ENCODE assay signal across 11 cellular contexts in genomic region chr15:40957581-40958051, GRCh38. TPM values are rescaled to one million over a fixed set of nuclear protein-coding genes. Genes with fewer than 3 reads are reported as not detected.
DNase-seq lines count a peak whose midpoint lies in the region; ATAC-seq lines count a peak whose summit lies in the region.
"Had no signal": no experiment of that assay in that cellular context is flagged by ENCODE, and none has a peak within 500 bp of the region (broad histone marks: within the 10 kb centered on the region; RNA-seq: fewer than 3 reads in every experiment).

No MANE protein-coding gene starts in this region.

- H2BK15ac ChIP-seq in mesendoderm (replicated peaks; ENCODE audit: low read depth): no peak overlapping the region

- no peak overlapping the region for H3K4me2 ChIP-seq in mesendoderm (ENCODE audit: low read length)

- H3K36me3 ChIP-seq in rectal smooth muscle tissue (ENCODE audit: control insufficient read depth, insufficient read depth, low read length) (no peaks in the 10 kb centered on the region), mesendoderm (ENCODE audit: control insufficient read depth, insufficient read depth, low read length) (peaks cover 5% of the 10 kb centered on the region)
- H3K36me3 ChIP-seq: esophagus squamous epithelium, uterus had no signal

- peaks cover 7% of the 10 kb centered on the region for H3K79me2 ChIP-seq in mesendoderm (ENCODE audit: control insufficient read depth, insufficient read depth, low read length)

- in situ Hi-C loops in G401 (cut with HindIII; ENCODE audit: low sequenced_read_pairs): no loop called here

- no peak overlapping the region for H3K18ac ChIP-seq in mesendoderm (ENCODE audit: low read length)

- no peak overlapping the region for H2BK120ac ChIP-seq in mesendoderm (ENCODE audit: low read depth, low read length)

- no peak overlapping the region for H3K4me3 ChIP-seq in rectal smooth muscle tissue (ENCODE audit: low read length)
- H3K4me3 ChIP-seq in mesendoderm (ENCODE audit: low read length): no peak overlapping the region
- H3K4me3 ChIP-seq: esophagus squamous epithelium, uterus had no signal

- H4K8ac ChIP-seq in mesendoderm (ENCODE audit: low read depth, low read length): no peak overlapping the region

- H3K79me1 ChIP-seq in mesendoderm (ENCODE audit: low read length): peaks cover 5% of the 10 kb centered on the region

- H4K5ac ChIP-seq in mesendoderm (ENCODE audit: low read length): no peak overlapping the region

- no peak overlapping the region for H3K4ac ChIP-seq in mesendoderm (ENCODE audit: low read depth, low read length)

- no peak overlapping the region for H2AK5ac ChIP-seq in mesendoderm (ENCODE audit: low read length)

- WGBS in mesendoderm (ENCODE audit: extremely low coverage, insufficient coverage, low lambda C conversion rate): no CpG with 5 or more reads among the region's 9 CpGs

- no peak overlapping the region for H3K23ac ChIP-seq in mesendoderm (ENCODE audit: low read length)

- H3K27ac ChIP-seq in rectal smooth muscle tissue (ENCODE audit: low read depth, low read length) (peak overlapping the region; percentile 85), mesendoderm (ENCODE audit: low read depth, low read length) (no peak overlapping the region)
- H3K27ac ChIP-seq: esophagus squamous epithelium, uterus had no signal

- DNase-seq in G401 (ENCODE audit: low spot score) (peak; percentile 4), NCI-H446 treated with DMSO at 0.1 percent for 48 hours (lab: John Stamatoyannopoulos, UW) (peak; percentile 68), fibroblast of gingiva (ENCODE audit: low read depth) (peak; percentile 20), mesendoderm (no peak), cortex of kidney (lab: John Stamatoyannopoulos, UW) (no peak)
- DNase-seq: activated naive CD8-positive, alpha-beta T cell treated with anti-CD3 and anti-CD28 coated beads for 36 hours; esophagus squamous epithelium; uterus had no signal

- H3K56ac ChIP-seq in mesendoderm (ENCODE audit: low read length): no peak overlapping the region

- ATAC-seq in HG03460 (IDR thresholded peaks at IDR 0.05; ENCODE audit: unreplicated experiment) (no peak), GM21717 (IDR thresholded peaks at IDR 0.05; ENCODE audit: unreplicated experiment) (no peak)

- H3K27me3 ChIP-seq in rectal smooth muscle tissue (ENCODE audit: control insufficient read depth, insufficient read depth, low read length) (no peaks in the 10 kb centered on the region), mesendoderm (ENCODE audit: insufficient read depth, low read length, poor library complexity) (no peaks in the 10 kb centered on the region)
- H3K27me3 ChIP-seq: esophagus squamous epithelium, uterus had no signal

- H2BK5ac ChIP-seq in mesendoderm (ENCODE audit: low read length): no peak overlapping the region

- no peak overlapping the region for H3K9ac ChIP-seq in rectal smooth muscle tissue (ENCODE audit: low read length)
- no peak overlapping the region for H3K9ac ChIP-seq in mesendoderm (ENCODE audit: low read length)

- H3K4me1 ChIP-seq in rectal smooth muscle tissue (ENCODE audit: control insufficient read depth, insufficient read depth, low read length): peaks cover 13% of the 10 kb centered on the region
- H3K4me1 ChIP-seq in mesendoderm (ENCODE audit: control insufficient read depth, low read depth, low read length): no peaks in the 10 kb centered on the region

RNA-seq across cellular contexts. Expression of gene CHAC1, which starts 4.3 kb away (rescaled TPM):
- 12.4 and 12.9 TPM in 2 replicates for total RNA-seq in G401 (2014; rRNA removed; shearing (Covaris generic))
- polyA plus RNA-seq in mesendoderm (2013, experiment 1 of 2): 28.1 TPM
- 29.2 TPM for polyA plus RNA-seq in mesendoderm (2013, experiment 2 of 2)

RNA-seq across cellular contexts. Expression of gene DLL4, which starts 28.5 kb away (rescaled TPM):
- 0.20 and 0.62 TPM in 2 replicates for total RNA-seq in G401 (2014; rRNA removed; shearing (Covaris generic))
- polyA plus RNA-seq in mesendoderm (2013, experiment 1 of 2): 0.01 TPM
- polyA plus RNA-seq in mesendoderm (2013, experiment 2 of 2): not detected
- total RNA-seq: activated naive CD8-positive, alpha-beta T cell treated with anti-CD3 and anti-CD28 coated beads for 36 hours had no signal

Comparison
In these comparisons a context has a peak if more than half of its experiments do, and no peak if none do; other contexts are left out.
1. DNase-seq: peak in G401 (single experiment), NCI-H446 treated with DMSO at 0.1 percent for 48 hours (single experiment) and fibroblast of gingiva (single experiment); none in mesendoderm (single experiment) and cortex of kidney (single experiment).